Comparison of ENCODE assay signal across 5 cellular contexts in the genomic region with DNA sequence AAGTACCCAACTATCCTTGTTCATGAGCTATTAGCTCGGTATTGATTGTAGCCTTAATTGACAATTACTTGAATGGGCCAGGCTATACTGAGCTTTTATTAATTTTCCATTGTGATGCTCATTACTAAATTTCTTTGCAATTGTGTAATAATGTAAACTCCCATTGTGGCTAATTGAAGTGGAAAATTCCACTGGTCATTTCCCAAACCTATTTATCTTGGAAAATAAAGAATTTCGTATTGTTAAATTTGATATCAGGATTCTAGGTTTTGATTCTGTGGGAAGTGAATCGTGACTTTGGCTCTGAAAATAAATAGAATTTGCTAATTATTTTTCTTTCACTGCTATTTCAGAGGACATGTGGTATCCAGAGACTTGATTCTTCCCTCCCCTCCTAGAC.
"Had no signal": no experiment of that assay in that cellular context is flagged by ENCODE, and none has a peak within 500 bp of the region (broad histone marks: within the 10 kb centered on the region; RNA-seq: fewer than 3 reads in every experiment).

No MANE protein-coding gene starts in this region.

- DNase-seq: IMR-90, KBM-7 had no signal

- H3K9me3 Mint-ChIP-seq: IgD-negative memory B cell had no signal

- H3K27ac ChIP-seq: HL-60 had no signal

- H3K4me3 Mint-ChIP-seq: IgD-negative memory B cell had no signal

- H3K27me3 Mint-ChIP-seq: IgD-negative memory B cell had no signal

- H3K4me3 ChIP-seq: K562 had no signal
